14 cellular contexts compared by ENCODE assay signal in genomic region chr15:38843736-38844590, GRCh38.
DNase-seq lines count a peak whose midpoint lies in the region; ATAC-seq and TF ChIP-seq lines count a peak whose summit lies in the region.
"Had no signal": no experiment of that assay in that cellular context is flagged by ENCODE, and none has a peak within 500 bp of the region (broad histone marks: within the 10 kb centered on the region; RNA-seq: fewer than 3 reads in every experiment).

No MANE protein-coding gene starts in this region.

- H3K27ac ChIP-seq in RWPE2 (ENCODE audit: poor library complexity, severe bottlenecking) = no peak overlapping the region
- H3K27ac ChIP-seq in A673 (ENCODE audit: low read depth, low read length, poor library complexity, severe bottlenecking) = no peak overlapping the region
- H3K27ac ChIP-seq: right atrium auricular region had no signal

- H3K36me3 ChIP-seq in RWPE2 (ENCODE audit: low read depth) (no peaks in the 10 kb centered on the region), skeletal muscle satellite cell (ENCODE audit: insufficient read depth, low read length) (no peaks in the 10 kb centered on the region), A673 (ENCODE audit: insufficient read depth, low read length, poor library complexity, severe bottlenecking) (no peaks in the 10 kb centered on the region)
- H3K36me3 ChIP-seq: right atrium auricular region had no signal

- H3K4me1 ChIP-seq in RWPE2 (ENCODE audit: insufficient read depth, poor library complexity, severe bottlenecking) (peaks cover 6% of the 10 kb centered on the region), skeletal muscle satellite cell (ENCODE audit: control insufficient read depth, insufficient read depth, low read length) (peaks cover 46% of the 10 kb centered on the region), A673 (ENCODE audit: insufficient read depth, low read length, poor library complexity, severe bottlenecking) (no peaks in the 10 kb centered on the region)
- H3K4me1 ChIP-seq: right atrium auricular region had no signal

- peak; percentile 9 for DNase-seq in GM12865 (ENCODE audit: low read depth)
- DNase-seq in RWPE2 (ENCODE audit: low spot score) = no peak
- DNase-seq in foreskin fibroblast = peak; percentile 82 to 86
- no peak for DNase-seq in activated CD4-positive, CD25-positive, alpha-beta regulatory T cell (lab: John Stamatoyannopoulos, UW)
- no peak for DNase-seq in activated naive CD4-positive, alpha-beta T cell (lab: John Stamatoyannopoulos, UW)
- no peak for DNase-seq in A673 (ENCODE audit: low spot score)
- DNase-seq: activated CD8-positive, alpha-beta memory T cell treated with anti-CD3 and anti-CD28 coated beads, Interleukin-2, amount 50 U/mL, for 48 hours; activated naive CD8-positive, alpha-beta T cell treated with anti-CD3 and anti-CD28 coated beads, Interleukin-2, amount 50 U/mL, for 24 hours; DMS53; NCI-H446 treated with DMSO at 0.1 percent for 48 hours; Right ventricle myocardium superior; substantia nigra had no signal

- peak overlapping the region; percentile 61 for H3K9ac ChIP-seq in skeletal muscle satellite cell (ENCODE audit: low read depth, low read length)

- H3K4me2 ChIP-seq in skeletal muscle satellite cell (ENCODE audit: low read length) = peak overlapping the region; percentile 50

- POLR2A ChIA-PET in A673 (lab: Charles Lee; ENCODE audit: low non-redundant PET) = no interaction called here

- no TSS peak for BruUV-seq in A673 (replicated peaks; lab: Mats Ljungman, UMichigan)

- peak; percentile 70; the same call in 2 of the 3 replicates for ATAC-seq in RWPE2 (ENCODE audit: low read depth)
- ATAC-seq: activated naive CD8-positive, alpha-beta T cell treated with anti-CD3 and anti-CD28 coated beads, Interleukin-2, amount 50 U/mL, for 24 hours had no signal

- H3K4me3 ChIP-seq in GM12865 (ENCODE audit: low read depth, low read length) (no peak overlapping the region), RWPE2 (ENCODE audit: severe bottlenecking) (no peak overlapping the region), foreskin fibroblast (ENCODE audit: low read depth in 1 of 2, low read length in 2 of 2) (no peak overlapping the region), skeletal muscle satellite cell (ENCODE audit: low read length) (no peak overlapping the region), A673 (ENCODE audit: low read depth, low read length, poor library complexity, severe bottlenecking) (no peak overlapping the region)
- H3K4me3 ChIP-seq: right atrium auricular region had no signal

- H3K9me3 ChIP-seq in RWPE2 (ENCODE audit: severe bottlenecking) (no peaks in the 10 kb centered on the region), skeletal muscle satellite cell (replicated peaks; ENCODE audit: low read length) (no peaks in the 10 kb centered on the region), A673 (ENCODE audit: low read depth, low read length, poor library complexity, severe bottlenecking) (no peaks in the 10 kb centered on the region)
- H3K9me3 ChIP-seq: right atrium auricular region had no signal

- H3K27me3 ChIP-seq in RWPE2 (ENCODE audit: insufficient read depth, poor library complexity, severe bottlenecking) = no peaks in the 10 kb centered on the region
- no peaks in the 10 kb centered on the region for H3K27me3 ChIP-seq in skeletal muscle satellite cell (ENCODE audit: control insufficient read depth, insufficient read depth, low read length)
- no peaks in the 10 kb centered on the region for H3K27me3 ChIP-seq in A673 (replicated peaks; ENCODE audit: insufficient read depth, low read depth, low read length, poor library complexity)
- H3K27me3 ChIP-seq: right atrium auricular region had no signal

- CTCF ChIA-PET in A673 (lab: Charles Lee) = no interaction called here

- TF ChIP-seq CTCF in GM12865 (IDR thresholded peaks at IDR 0.05; ENCODE audit: insufficient read depth, low read depth, low read length, missing control alignments) = no peak
- no peak for TF ChIP-seq CTCF in RWPE2 (IDR thresholded peaks at IDR 0.05; ENCODE audit: poor library complexity, severe bottlenecking)
- TF ChIP-seq CTCF in foreskin fibroblast (IDR thresholded peaks at IDR 0.05; ENCODE audit: low read depth, low read length) = no peak
- no peak for TF ChIP-seq CTCF in A673 (conservative IDR thresholded peaks at IDR 0.05; ENCODE audit: low read depth, low read length)

- intact Hi-C loops in A673 (cut with micrococcal nuclease; ENCODE audit: unreplicated experiment) = no loop called here

Comparison
In these comparisons a context has a peak if more than half of its experiments do, and no peak if none do; other contexts are left out.
1. DNase-seq: peak in GM12865 (single experiment) and foreskin fibroblast (2 of 2); none in RWPE2 (single experiment), activated CD4-positive, CD25-positive, alpha-beta regulatory T cell (0 of 4), activated naive CD4-positive, alpha-beta T cell (0 of 4) and A673 (single experiment).